ENCODE assay signal across 10 cellular contexts in the genomic region with DNA sequence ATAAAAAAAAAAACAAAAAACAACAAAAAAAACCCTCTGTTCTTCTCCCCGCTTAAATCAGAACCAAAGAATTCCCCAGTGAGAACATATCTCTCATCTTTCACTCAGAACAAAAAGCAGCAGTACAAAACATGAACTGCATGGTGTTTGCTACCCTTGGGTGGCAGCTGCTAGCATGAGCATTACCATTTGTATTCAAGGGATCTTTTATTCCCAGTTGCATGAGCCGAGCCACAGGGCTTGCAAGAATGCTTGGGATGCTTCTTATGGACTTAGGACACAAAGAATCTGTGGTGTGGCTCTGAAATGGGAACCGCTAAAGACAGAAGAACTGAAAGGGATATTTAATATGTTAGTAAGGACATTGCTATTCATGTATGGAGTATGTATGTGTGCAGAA.
DNase-seq lines count a peak whose midpoint lies in the region; ATAC-seq, FAIRE-seq and TF ChIP-seq lines count a peak whose summit lies in the region.
"Had no signal": no experiment of that assay in that cellular context is flagged by ENCODE, and none has a peak within 500 bp of the region (broad histone marks: within the 10 kb centered on the region; RNA-seq: fewer than 3 reads in every experiment).

No MANE protein-coding gene starts in this region.

- H3K27me3 ChIP-seq in ACC112 (ENCODE audit: insufficient read depth, low read length): no peaks in the 10 kb centered on the region
- H3K27me3 ChIP-seq in brain microvascular endothelial cell (replicated peaks): no peaks in the 10 kb centered on the region
- no peaks in the 10 kb centered on the region for H3K27me3 ChIP-seq in HepG2 (ENCODE audit: control insufficient read depth in 1 of 2, insufficient read depth in 2 of 2, low read length in 2 of 2)

- ATAC-seq in HG03097 (IDR thresholded peaks at IDR 0.05; ENCODE audit: low FRiP score, unreplicated experiment) (peak; percentile 4), HepG2 (peak; percentile 31; the same call in 1 of the 3 replicates), GM21786 (IDR thresholded peaks at IDR 0.05; ENCODE audit: unreplicated experiment) (no peak)
- ATAC-seq: naive thymus-derived CD8-positive, alpha-beta T cell had no signal

- CTCF ChIA-PET in HepG2 (lab: Yijun Ruan, JAX; ENCODE audit: low intra/inter-chr PET ratio, low total read pairs): no interaction called here

- no peaks in the 10 kb centered on the region for H4K20me1 ChIP-seq in HepG2 (ENCODE audit: insufficient read depth, low read length)

- TF ChIP-seq POLR2A in HepG2 (IDR thresholded peaks at IDR 0.05; ENCODE audit: insufficient read depth in 1 of 2, low read depth in 2 of 2, low read length in 2 of 2): no peak

- H3K4me1 ChIP-seq in ACC112 (ENCODE audit: control insufficient read depth, insufficient read depth, low read length, unreplicated experiment) (peaks cover 25% of the 10 kb centered on the region), HepG2 (ENCODE audit: insufficient read depth, low read length) (peaks cover 34% of the 10 kb centered on the region)

- no peak overlapping the region for H3K9ac ChIP-seq in HepG2 (ENCODE audit: insufficient read depth, low read depth, low read length)

- H3K79me2 ChIP-seq in ACC112 (ENCODE audit: control insufficient read depth, insufficient read depth, low read length, unreplicated experiment): no peaks in the 10 kb centered on the region
- no peaks in the 10 kb centered on the region for H3K79me2 ChIP-seq in HepG2 (ENCODE audit: insufficient read depth, low read length)

- in situ Hi-C loops in brain microvascular endothelial cell (cut with HindIII; ENCODE audit: low pct_ligation_motif_present, low sequenced_read_pairs): no loop called here
- in situ Hi-C loops in HepG2 (cut with HindIII; ENCODE audit: extremely low pct_ligation_motif_present, low pct_unique_long_range_greater_than_20kb): no loop called here

- no peak for DNase-seq in brain microvascular endothelial cell
- peak; percentile 10 for DNase-seq in HepG2 (ENCODE audit: low spot score)
- DNase-seq in DMS153 treated with DMSO at 0.1 percent for 48 hours (lab: John Stamatoyannopoulos, UW; ENCODE audit: unreplicated experiment): no peak
- no peak for DNase-seq in activated CD4-positive, alpha-beta T cell treated with anti-CD3 and anti-CD28 coated beads, Interleukin-2, amount 50 U/mL, for 4 hours
- no peak for DNase-seq in AG08396 (ENCODE audit: low spot score)
- DNase-seq: naive thymus-derived CD8-positive, alpha-beta T cell; NCI-H2029 treated with DMSO at 0.1 percent for 48 hours had no signal

- H3K4me3 ChIP-seq in ACC112 (ENCODE audit: low read depth, low read length) (peak overlapping the region; percentile 45), brain microvascular endothelial cell (ENCODE audit: low read depth, low read length) (no peak overlapping the region), HepG2 (replicated peaks in 1 of 3; ENCODE audit: insufficient read depth in 1 of 3, low read depth in 2 of 3, low read length in 3 of 3) (no peak overlapping the region)

- peak overlapping the region; percentile 50 for H2AFZ ChIP-seq in ACC112 (ENCODE audit: low read length, unreplicated experiment)
- H2AFZ ChIP-seq in HepG2 (ENCODE audit: low read length): no peak overlapping the region

- H3K4me2 ChIP-seq in HepG2 (ENCODE audit: low read depth, low read length): peak overlapping the region; percentile 19; the same call in 1 of the 2 replicates

- TF ChIP-seq RAD21 in HepG2 (CRISPR knock-in tag; IDR thresholded peaks at IDR 0.05): no peak

- no peaks in the 10 kb centered on the region for H3K36me3 ChIP-seq in ACC112 (ENCODE audit: insufficient read depth, low read length)
- no peaks in the 10 kb centered on the region for H3K36me3 ChIP-seq in brain microvascular endothelial cell (replicated peaks)
- no peaks in the 10 kb centered on the region for H3K36me3 ChIP-seq in HepG2 (replicated peaks in 1 of 2; ENCODE audit: control insufficient read depth in 1 of 2, insufficient read depth in 2 of 2, low read length in 2 of 2)

- no peaks in the 10 kb centered on the region for H3K9me3 ChIP-seq in HepG2 (ENCODE audit: low read length)

- H3K27ac ChIP-seq in ACC112 (ENCODE audit: low read depth, low read length) (peak overlapping the region; percentile 51), brain microvascular endothelial cell (peak overlapping the region; percentile 51), HepG2 (ENCODE audit: extremely low read length, insufficient read depth, low read length) (no peak overlapping the region)

- FAIRE-seq in HepG2 (lab: Jason Lieb, UNC): no peak

- no peak for TF ChIP-seq EP300 in HepG2 (IDR thresholded peaks at IDR 0.05; ENCODE audit: low read depth in 2 of 2, low read length in 2 of 2)
- TF ChIP-seq EP300 in HepG2 (CRISPR knock-in tag; IDR thresholded peaks at IDR 0.05; ENCODE audit: borderline replicate concordance): no peak

- intact Hi-C loops in HepG2 (cut with micrococcal nuclease; ENCODE audit: unreplicated experiment): no loop called here

- TF ChIP-seq CTCF in brain microvascular endothelial cell (IDR thresholded peaks at IDR 0.05; ENCODE audit: low read depth, low read length, missing control alignments) (no peak), HepG2 (CRISPR knock-in tag; IDR thresholded peaks at IDR 0.05) (no peak)

- WGBS in HepG2 (ENCODE audit: low lambda C conversion rate): 23% methylated on average over 3 of the region's 3 CpGs

- BruUV-seq in HepG2 (replicated peaks; lab: Mats Ljungman, UMichigan): no TSS peak

- POLR2A ChIA-PET in HepG2 (lab: Yijun Ruan, JAX): no interaction called here

TF ChIP-seq in HepG2, 621 proteins besides CTCF, POLR2A, EP300 and RAD21:
- no peak for TF ChIP-seq ISX (CRISPR knock-in tag; conservative IDR thresholded peaks at IDR 0.05)
- TF ChIP-seq ZNF350 (CRISPR knock-in tag; IDR thresholded peaks at IDR 0.05; ENCODE audit: borderline replicate concordance, low read depth): no peak
- TF ChIP-seq ZNF567 (CRISPR knock-in tag; IDR thresholded peaks at IDR 0.05; ENCODE audit: borderline replicate concordance): no peak
